10 cellular contexts compared by ENCODE assay signal in the genomic region with DNA sequence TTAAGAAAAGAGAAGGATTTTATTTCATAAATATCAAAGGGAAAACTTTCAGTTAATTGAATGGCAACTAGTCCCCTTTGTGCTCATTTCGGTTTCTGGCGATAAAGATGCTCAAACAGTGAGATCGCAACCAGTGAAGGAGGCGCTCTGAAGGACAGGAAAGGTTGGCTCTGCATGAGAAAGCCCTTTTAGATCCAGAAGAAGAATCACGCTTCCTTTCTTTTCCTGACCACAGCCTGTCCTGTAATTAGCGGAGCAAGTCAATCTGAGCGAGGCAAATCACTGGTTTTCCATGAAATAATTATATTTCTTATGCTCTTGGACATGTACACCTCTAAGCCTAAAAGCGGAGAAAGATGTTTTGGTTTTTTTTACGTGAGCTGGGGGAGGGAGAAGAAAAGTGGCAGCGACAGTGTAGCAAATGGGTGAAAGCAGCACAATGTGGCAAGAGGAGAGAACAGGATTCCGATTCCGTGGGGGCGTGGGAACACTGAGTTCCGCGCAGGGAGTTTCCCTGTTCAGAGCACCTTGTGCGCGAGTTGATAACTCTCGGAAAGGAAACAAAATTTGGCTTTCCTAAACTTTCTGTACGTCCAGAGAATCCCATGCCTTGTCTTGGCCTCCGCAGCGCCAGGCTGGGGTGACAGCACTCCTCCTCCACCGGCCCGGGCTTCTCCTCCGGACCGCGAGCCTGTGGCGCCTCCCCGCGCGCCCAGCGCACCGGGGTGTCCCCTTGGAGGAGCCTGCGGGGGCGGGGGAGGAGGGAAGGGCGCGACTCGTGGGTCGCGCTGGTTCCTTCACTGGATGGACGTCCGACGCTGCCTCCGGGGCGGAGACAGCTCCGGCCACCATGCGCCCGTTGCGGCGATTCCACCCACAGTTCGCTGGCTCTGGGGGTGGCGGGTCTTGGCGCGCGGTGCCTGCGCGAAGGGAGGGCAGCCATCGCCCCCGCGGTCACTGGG. TPM values are rescaled to one million over a fixed set of nuclear protein-coding genes. Genes with fewer than 3 reads are reported as not detected.
DNase-seq lines count a peak whose midpoint lies in the region; ATAC-seq and TF ChIP-seq lines count a peak whose summit lies in the region.
"Had no signal": no experiment of that assay in that cellular context is flagged by ENCODE, and none has a peak within 500 bp of the region (broad histone marks: within the 10 kb centered on the region; RNA-seq: fewer than 3 reads in every experiment).

No MANE protein-coding gene starts in this region.

- ATAC-seq in Right ventricle myocardium superior (ENCODE audit: poor library complexity), result peak; percentile 67
- ATAC-seq in GM19035 (IDR thresholded peaks at IDR 0.05; ENCODE audit: unreplicated experiment), result no peak

- peaks cover 12% of the 10 kb centered on the region for H3K4me1 Mint-ChIP-seq in progenitor cell of endocrine pancreas (ENCODE audit: low read depth)

- peak overlapping the region; percentile 71 for H3K4me3 Mint-ChIP-seq in progenitor cell of endocrine pancreas (ENCODE audit: low read depth)

- H3K36me3 Mint-ChIP-seq in progenitor cell of endocrine pancreas (ENCODE audit: insufficient read depth), result no peaks in the 10 kb centered on the region

- intact Hi-C loops in Right ventricle myocardium superior (cut with DNase I), result no loop called here

- no peaks in the 10 kb centered on the region for H3K9me3 Mint-ChIP-seq in progenitor cell of endocrine pancreas (ENCODE audit: low read depth)

- DNase-seq in SIG-M5 treated with dmso at 0.1 percent for 504 hours (lab: John Stamatoyannopoulos, UW; ENCODE audit: unreplicated experiment) (peak; percentile 19), SIG-M5 (lab: John Stamatoyannopoulos, UW) (no peak), activated T-cell treated with anti-CD3 and anti-CD28 coated beads for 4 hours (peak; percentile 14), Right ventricle myocardium superior (peak; percentile 42), progenitor cell of endocrine pancreas (ENCODE audit: low spot score, unreplicated experiment) (no peak), NK-92 (lab: John Stamatoyannopoulos, UW; ENCODE audit: unreplicated experiment) (no peak), NCI-H2171 treated with DMSO at 0.1 percent for 48 hours (lab: John Stamatoyannopoulos, UW) (no peak)
- DNase-seq: DND-41 had no signal

- no peak for TF ChIP-seq CTCF in progenitor cell of endocrine pancreas (IDR thresholded peaks at IDR 0.05; ENCODE audit: unreplicated experiment)

- peaks cover 58% of the 10 kb centered on the region for H3K27me3 Mint-ChIP-seq in progenitor cell of endocrine pancreas

- H3K27ac Mint-ChIP-seq in progenitor cell of endocrine pancreas, result peak overlapping the region; percentile 11

RNA-seq across cellular contexts. Expression of a gene that starts 0.6 kb away (rescaled TPM):
- total RNA-seq in Right ventricle myocardium superior, result not detected
- total RNA-seq in progenitor cell of endocrine pancreas, result 1.6 TPM in 2 replicates
- total RNA-seq: activated CD8-positive, alpha-beta memory T cell treated with anti-CD3 and anti-CD28 coated beads for 36 hours had no signal

Comparison
In these comparisons a context has a peak if more than half of its experiments do, and no peak if none do; other contexts are left out.
1. DNase-seq: peak in SIG-M5 treated with dmso at 0.1 percent for 504 hours (single experiment), activated T-cell treated with anti-CD3 and anti-CD28 coated beads for 4 hours (single experiment) and Right ventricle myocardium superior (single experiment); none in SIG-M5 (single experiment), progenitor cell of endocrine pancreas (single experiment), NK-92 (single experiment) and NCI-H2171 treated with DMSO at 0.1 percent for 48 hours (single experiment).